24 cellular contexts compared by ENCODE assay signal in the genomic region with DNA sequence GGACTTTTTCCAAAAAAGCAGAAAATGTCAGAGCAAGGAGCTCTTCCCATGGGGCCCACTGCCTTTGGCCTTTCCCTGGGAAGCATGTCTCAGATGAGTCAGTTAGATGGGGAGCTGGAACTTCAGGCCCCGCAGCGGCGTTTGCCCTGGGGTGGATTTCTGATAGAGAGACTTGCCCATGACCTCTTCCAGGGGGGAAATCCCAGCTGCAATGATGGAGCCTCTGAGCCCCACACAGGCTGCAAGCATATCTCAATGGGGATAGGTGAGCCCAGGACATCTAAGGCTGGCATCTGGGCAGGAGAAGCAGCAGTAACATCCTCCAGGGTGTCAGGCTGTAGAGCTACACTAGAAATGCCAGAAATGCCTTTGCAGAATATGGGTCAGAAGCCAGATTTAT.
DNase-seq lines count a peak whose midpoint lies in the region; ATAC-seq, FAIRE-seq and TF ChIP-seq lines count a peak whose summit lies in the region.
"Had no signal": no experiment of that assay in that cellular context is flagged by ENCODE, and none has a peak within 500 bp of the region (broad histone marks: within the 10 kb centered on the region; RNA-seq: fewer than 3 reads in every experiment).

No MANE protein-coding gene starts in this region.

- 89% methylated on average over 3 of the region's 3 CpGs for WGBS in esophagus muscularis mucosa

- H3K27ac ChIP-seq in esophagus muscularis mucosa (replicated peaks in 1 of 4), result no peak overlapping the region
- H3K27ac ChIP-seq: GM23248 had no signal

- no peak for TF ChIP-seq EP300 in esophagus muscularis mucosa (IDR thresholded peaks at IDR 0.05)

- H3K9me3 ChIP-seq in esophagus muscularis mucosa, result no peaks in the 10 kb centered on the region
- H3K9me3 ChIP-seq: BE2C, MG63 had no signal

- no peak for ATAC-seq in GM18868 (IDR thresholded peaks at IDR 0.05; ENCODE audit: unreplicated experiment)
- ATAC-seq: PC-3 had no signal

- peaks cover 0 to 19% (median 0%) of the 10 kb centered on the region in 4 donors for H3K27me3 ChIP-seq in esophagus muscularis mucosa
- H3K27me3 ChIP-seq: BE2C, MG63 had no signal

- peak; percentile 15 for DNase-seq in activated CD8-positive, alpha-beta memory T cell treated with anti-CD3 and anti-CD28 coated beads for 24 hours
- no peak for DNase-seq in activated CD8-positive, alpha-beta memory T cell treated with anti-CD3 and anti-CD28 coated beads, Interleukin-2, amount 50 U/mL, for 4 hours
- peak; percentile 77 for DNase-seq in esophagus muscularis mucosa (ENCODE audit: extremely low spot score)
- peak; percentile 55 for DNase-seq in posterior vena cava (ENCODE audit: low spot score)
- DNase-seq in HTR-8/SVneo (ENCODE audit: insufficient read length, low spot score), result no peak
- DNase-seq in HT-29 (ENCODE audit: low spot score), result no peak
- no peak for DNase-seq in NCI-H1105 (lab: John Stamatoyannopoulos, UW)
- DNase-seq: 8988T; ACHN; BE2C; CD4-positive, CD25-positive, alpha-beta regulatory T cell; DND-41; GM23248; H7; KBM-7; MG63; NCI-H2029; NCI-H446; NCI-H526; NCI-H82; NK-92 treated with Interleukin-12 subunit alpha and Interleukin-12 subunit beta, amount 100 ng/mL, for 24 hours; PC-3 had no signal

- TF ChIP-seq CTCF in esophagus muscularis mucosa (IDR thresholded peaks at IDR 0.05), result no peak

- intact Hi-C loops in esophagus muscularis mucosa (cut with DNase I), result no loop called here
- intact Hi-C loops in posterior vena cava (cut with DNase I), result no loop called here

- no peak for TF ChIP-seq POLR2A in esophagus muscularis mucosa (IDR thresholded peaks at IDR 0.05; ENCODE audit: low read depth)

- H3K36me3 ChIP-seq in esophagus muscularis mucosa, result no peaks in the 10 kb centered on the region
- H3K36me3 ChIP-seq: BE2C, MG63 had no signal

- no peaks in the 10 kb centered on the region for H3K4me1 ChIP-seq in esophagus muscularis mucosa
- H3K4me1 ChIP-seq: BE2C had no signal

- no peak overlapping the region for H3K4me3 ChIP-seq in esophagus muscularis mucosa
- H3K4me3 ChIP-seq: GM23248, MG63 had no signal

- FAIRE-seq in HTR-8/SVneo (lab: Jason Lieb, UNC), result no peak
- FAIRE-seq: GM12892 had no signal

Comparison
In these comparisons a context has a peak if more than half of its experiments do, and no peak if none do; other contexts are left out.
1. DNase-seq: peak in activated CD8-positive, alpha-beta memory T cell treated with anti-CD3 and anti-CD28 coated beads for 24 hours (single experiment), esophagus muscularis mucosa (single experiment) and posterior vena cava (single experiment); none in activated CD8-positive, alpha-beta memory T cell treated with anti-CD3 and anti-CD28 coated beads, Interleukin-2, amount 50 U/mL, for 4 hours (single experiment), HTR-8/SVneo (single experiment), HT-29 (single experiment) and NCI-H1105 (single experiment).